ENCODE assay signal across 8 cellular contexts in the genomic region with DNA sequence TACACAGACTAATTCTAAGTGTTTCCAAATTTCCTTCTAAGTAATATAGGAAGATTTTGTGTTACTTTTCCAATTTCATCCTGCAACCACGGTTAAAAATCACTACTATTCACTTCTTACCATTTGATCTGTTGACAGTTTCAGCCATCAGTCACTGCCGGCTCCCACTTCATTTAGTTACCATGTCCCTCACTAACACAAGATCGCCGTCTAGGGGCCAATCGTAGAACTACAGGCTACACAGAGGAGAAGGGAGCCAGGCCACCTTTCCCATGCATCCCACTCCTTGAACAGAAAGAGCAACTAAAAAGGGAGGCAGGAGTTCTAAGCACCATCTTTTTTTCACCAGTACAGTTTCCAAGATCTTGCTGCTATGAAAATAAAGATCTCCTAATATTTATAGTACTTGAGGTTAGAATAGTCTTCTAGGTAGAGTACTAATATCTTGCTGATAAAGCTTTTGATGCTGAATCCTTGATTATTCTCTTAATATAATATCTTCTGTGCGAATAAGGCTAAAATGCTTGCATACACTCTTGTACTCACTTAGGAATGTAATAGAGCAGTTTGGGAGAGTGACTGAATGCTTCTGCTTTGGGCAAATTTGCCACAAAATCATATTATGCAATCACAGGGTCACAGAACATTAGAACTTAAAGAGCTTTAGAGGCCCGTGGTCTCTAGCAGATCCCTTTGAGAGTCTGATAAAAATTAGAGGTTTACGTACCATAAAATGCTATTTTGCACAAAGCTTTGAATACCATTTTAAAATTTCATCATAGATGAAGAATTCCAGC. TPM values are rescaled to one million over a fixed set of nuclear protein-coding genes. Genes with fewer than 3 reads are reported as not detected.
DNase-seq lines count a peak whose midpoint lies in the region; ATAC-seq and TF ChIP-seq lines count a peak whose summit lies in the region.

No MANE protein-coding gene starts in this region.

- no peak overlapping the region for H3K4me2 ChIP-seq in DND-41 (ENCODE audit: insufficient read depth, low read length)

- H3K36me3 ChIP-seq in DND-41 (ENCODE audit: insufficient read depth, low read length): no peaks in the 10 kb centered on the region
- H3K36me3 ChIP-seq in lung (ENCODE audit: control insufficient read depth in 2 of 2, insufficient read depth in 2 of 2, low read length in 2 of 2): no peaks in the 10 kb centered on the region

- H2AFZ ChIP-seq in DND-41 (ENCODE audit: low read depth, low read length): no peak overlapping the region

- 22 to 25% methylated on average over 8 of the region's 8 CpGs for WGBS in lung, 2 donors

- TF ChIP-seq CTCF in DND-41 (IDR thresholded peaks at IDR 0.05; ENCODE audit: borderline replicate concordance, extremely low read depth, low read length, poor library complexity, severe bottlenecking): peak; percentile 92
- peak; percentile 91 for TF ChIP-seq CTCF in lung (IDR thresholded peaks at IDR 0.05; ENCODE audit: control extremely low read depth, extremely low read depth)

- H3K27me3 ChIP-seq in DND-41 (ENCODE audit: insufficient read depth, low read length, poor library complexity) (peaks cover 10% of the 10 kb centered on the region), lung (ENCODE audit: control insufficient read depth, insufficient read depth) (no peaks in the 10 kb centered on the region)

- DNase-seq in DND-41 (peak; percentile 71), NCI-H446 treated with DMSO at 0.1 percent for 48 hours (lab: John Stamatoyannopoulos, UW) (peak; percentile 22), dedifferentiated amniotic fluid mesenchymal stem cell (ENCODE audit: extremely low spot score) (peak; percentile 71), lung (ENCODE audit: low spot score) (peak; percentile 88)
- peak; percentile 23 to 64 for DNase-seq in activated CD4-positive, alpha-beta T cell treated with anti-CD3 and anti-CD28 coated beads for 4 hours
- DNase-seq in stimulated activated CD8-positive, alpha-beta memory T cell treated with anti-CD3 and anti-CD28 coated beads, Interleukin-4, amount 100 ng/mL, for 1 hour (ENCODE audit: low read depth in 2 of 2, low spot score in 1 of 2): peak; percentile 6 to 27

- no peak overlapping the region for H3K27ac ChIP-seq in DND-41 (ENCODE audit: low read length)
- H3K27ac ChIP-seq in lung (ENCODE audit: low read depth in 1 of 2, low read length in 1 of 2): no peak overlapping the region

- no peaks in the 10 kb centered on the region for H3K4me1 ChIP-seq in DND-41 (ENCODE audit: insufficient read depth, low read length)
- peaks cover 0 to 5% of the 10 kb centered on the region in 2 donors for H3K4me1 ChIP-seq in lung (ENCODE audit: control insufficient read depth in 2 of 2, insufficient read depth in 2 of 2, low read length in 2 of 2)

- H3K9ac ChIP-seq in DND-41 (ENCODE audit: low read depth, low read length): no peak overlapping the region

- H4K20me1 ChIP-seq in DND-41 (ENCODE audit: insufficient read depth, low read length): no peaks in the 10 kb centered on the region

- H3K9me3 ChIP-seq in DND-41 (ENCODE audit: insufficient read depth, low read length, severe bottlenecking): no peaks in the 10 kb centered on the region
- no peaks in the 10 kb centered on the region for H3K9me3 ChIP-seq in lung (ENCODE audit: control insufficient read depth in 2 of 2, insufficient read depth in 1 of 2, low read length in 1 of 2)

- H3K79me2 ChIP-seq in DND-41 (ENCODE audit: insufficient read depth, low read length): no peaks in the 10 kb centered on the region

- H3K4me3 ChIP-seq in DND-41 (ENCODE audit: low read depth in 1 of 2, low read length in 2 of 2) (no peak overlapping the region), lung (no peak overlapping the region)

- ATAC-seq in DND-41 (ENCODE audit: insufficient read depth, low read depth) (peak; percentile 85), HG02798 (IDR thresholded peaks at IDR 0.05; ENCODE audit: poor library complexity, unreplicated experiment) (peak; percentile 74), lung (ENCODE audit: insufficient read depth, low FRiP score) (peak; percentile 82), HG03196 (IDR thresholded peaks at IDR 0.05; ENCODE audit: unreplicated experiment) (no peak)

RNA-seq across cellular contexts. Expression of a gene that starts 39.5 kb away (rescaled TPM):
- 10 to 100 TPM in 1 of 2 donors, 1 to 10 TPM in 1; 9.8 to 47.7 TPM for total RNA-seq in lung
- polyA plus RNA-seq in lung: 10 to 100 TPM; 29.3 to 33.2 TPM

Comparison
In these comparisons a context has a peak if more than half of its experiments do, and no peak if none do; other contexts are left out.
1. DNase-seq: peak in every context shown above with its lines; median percentile 88 in lung; 71 in DND-41; 71 in dedifferentiated amniotic fluid mesenchymal stem cell; 44 in activated CD4-positive, alpha-beta T cell treated with anti-CD3 and anti-CD28 coated beads for 4 hours; 22 in NCI-H446 treated with DMSO at 0.1 percent for 48 hours; 16 in stimulated activated CD8-positive, alpha-beta memory T cell treated with anti-CD3 and anti-CD28 coated beads, Interleukin-4, amount 100 ng/mL, for 1 hour.